In the genomic region with DNA sequence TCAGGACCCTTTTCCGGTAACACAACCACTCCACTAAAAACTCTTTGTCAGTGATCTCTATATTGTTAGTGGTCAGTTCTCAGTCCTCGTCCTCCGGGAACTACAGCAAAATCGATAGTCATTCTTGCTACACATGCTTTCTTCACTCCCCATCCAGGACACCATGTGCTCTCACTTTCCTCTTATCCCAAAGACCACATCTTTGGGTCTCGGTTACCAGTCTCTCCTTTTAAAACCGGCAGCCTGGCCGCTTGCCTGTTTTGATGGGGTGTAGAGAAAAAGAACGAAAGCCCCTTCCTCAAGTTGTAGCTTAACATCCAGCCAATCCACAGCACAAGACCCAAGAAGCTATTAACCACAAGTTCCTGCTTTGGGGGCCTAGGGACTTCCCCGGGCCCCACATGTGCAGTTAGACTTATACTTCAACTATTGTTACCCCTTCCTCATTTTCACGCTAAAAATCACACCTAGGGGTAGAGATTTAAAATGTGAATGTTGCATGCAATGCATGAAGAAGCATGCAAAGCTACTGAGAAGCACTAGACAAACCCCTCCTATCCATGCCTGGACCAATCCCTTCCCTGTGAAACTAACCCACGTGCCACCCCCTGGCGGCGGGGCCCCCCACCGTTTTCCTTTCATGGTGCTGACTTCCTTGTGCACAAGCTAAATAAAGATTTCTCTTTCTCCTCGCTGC, we compare ENCODE assay signal across 8 cellular contexts. TPM values are rescaled to one million over a fixed set of nuclear protein-coding genes. Genes with fewer than 3 reads are reported as not detected.
DNase-seq lines count a peak whose midpoint lies in the region; ATAC-seq lines count a peak whose summit lies in the region.

No MANE protein-coding gene starts in this region.

- H3K27me3 Mint-ChIP-seq in IgD-negative memory B cell: no peaks in the 10 kb centered on the region
- no peaks in the 10 kb centered on the region for H3K27me3 Mint-ChIP-seq in stimulated activated naive B cell treated with anti-CD40 and anti-IgM and Interleukin-4, amounts not matched to agents 10 μg/mL and 1 μg/mL and 100 μg/mL, for 72 hours

- H3K27ac Mint-ChIP-seq in IgD-negative memory B cell: peak overlapping the region; percentile 97 to 100 (median 99)
- peak overlapping the region; percentile 95 for H3K27ac Mint-ChIP-seq in stimulated activated naive B cell treated with anti-CD40 and anti-IgM and Interleukin-4, amounts not matched to agents 10 μg/mL and 1 μg/mL and 100 μg/mL, for 72 hours

- peak overlapping the region; percentile 84 to 97 (median 92) for H3K4me3 Mint-ChIP-seq in IgD-negative memory B cell
- H3K4me3 Mint-ChIP-seq in stimulated activated naive B cell treated with anti-CD40 and anti-IgM and Interleukin-4, amounts not matched to agents 10 μg/mL and 1 μg/mL and 100 μg/mL, for 72 hours: peak overlapping the region; percentile 87 to 90

- H3K4me1 Mint-ChIP-seq in IgD-negative memory B cell: peaks cover 21 to 33% (median 31%) of the 10 kb centered on the region in 3 donors
- H3K4me1 Mint-ChIP-seq in stimulated activated naive B cell treated with anti-CD40 and anti-IgM and Interleukin-4, amounts not matched to agents 10 μg/mL and 1 μg/mL and 100 μg/mL, for 72 hours: peaks cover 33 to 43% of the 10 kb centered on the region in 2 donors

- H3K36me3 Mint-ChIP-seq in IgD-negative memory B cell: no peaks in the 10 kb centered on the region
- H3K36me3 Mint-ChIP-seq in stimulated activated naive B cell treated with anti-CD40 and anti-IgM and Interleukin-4, amounts not matched to agents 10 μg/mL and 1 μg/mL and 100 μg/mL, for 72 hours: peaks cover 0 to 27% of the 10 kb centered on the region in 2 donors

- peaks cover 0 to 7% (median 2%) of the 10 kb centered on the region in 3 donors for H3K9me3 Mint-ChIP-seq in IgD-negative memory B cell
- peaks cover 12 to 14% of the 10 kb centered on the region in 2 donors for H3K9me3 Mint-ChIP-seq in stimulated activated naive B cell treated with anti-CD40 and anti-IgM and Interleukin-4, amounts not matched to agents 10 μg/mL and 1 μg/mL and 100 μg/mL, for 72 hours

- peak; percentile 35 to 42 for ATAC-seq in stimulated activated naive B cell treated with anti-CD40 and anti-IgM and Interleukin-4, amounts not matched to agents 10 μg/mL and 1 μg/mL and 100 μg/mL, for 72 hours (replicated peaks)
- no peak for ATAC-seq in GM19455 (IDR thresholded peaks at IDR 0.05; ENCODE audit: unreplicated experiment)
- no peak for ATAC-seq in GM19452 (IDR thresholded peaks at IDR 0.05; ENCODE audit: unreplicated experiment)

- DNase-seq in activated CD4-positive, alpha-beta T cell treated with anti-CD3 and anti-CD28 coated beads, Interleukin-2, amount 50 U/mL, for 4 hours: peak; percentile 39 to 42
- DNase-seq in germinal center (ENCODE audit: low spot score) (peak; percentile 85), NCI-H82 (lab: John Stamatoyannopoulos, UW) (no peak), NCI-H1417 (lab: John Stamatoyannopoulos, UW) (no peak)
- DNase-seq in stimulated activated naive B cell treated with anti-CD40 and anti-IgM and Interleukin-4, amounts not matched to agents 10 μg/mL and 1 μg/mL and 100 μg/mL, for 72 hours: peak; percentile 58

RNA-seq across cellular contexts. Expression of a gene that starts 1.5 kb away (rescaled TPM):
- 32.2 TPM for polyA plus RNA-seq in IgD-negative memory B cell

Comparison
In these comparisons a context has a peak if more than half of its experiments do, and no peak if none do; other contexts are left out.
1. DNase-seq: peak in activated CD4-positive, alpha-beta T cell treated with anti-CD3 and anti-CD28 coated beads, Interleukin-2, amount 50 U/mL, for 4 hours (2 of 2), germinal center (single experiment) and stimulated activated naive B cell treated with anti-CD40 and anti-IgM and Interleukin-4, amounts not matched to agents 10 μg/mL and 1 μg/mL and 100 μg/mL, for 72 hours (single experiment); none in NCI-H82 (single experiment) and NCI-H1417 (0 of 3).
2. ATAC-seq: peak in stimulated activated naive B cell treated with anti-CD40 and anti-IgM and Interleukin-4, amounts not matched to agents 10 μg/mL and 1 μg/mL and 100 μg/mL, for 72 hours (2 of 2); none in GM19455 (single experiment) and GM19452 (single experiment).